Comparison of ENCODE assay signal across 17 cellular contexts in the genomic region with DNA sequence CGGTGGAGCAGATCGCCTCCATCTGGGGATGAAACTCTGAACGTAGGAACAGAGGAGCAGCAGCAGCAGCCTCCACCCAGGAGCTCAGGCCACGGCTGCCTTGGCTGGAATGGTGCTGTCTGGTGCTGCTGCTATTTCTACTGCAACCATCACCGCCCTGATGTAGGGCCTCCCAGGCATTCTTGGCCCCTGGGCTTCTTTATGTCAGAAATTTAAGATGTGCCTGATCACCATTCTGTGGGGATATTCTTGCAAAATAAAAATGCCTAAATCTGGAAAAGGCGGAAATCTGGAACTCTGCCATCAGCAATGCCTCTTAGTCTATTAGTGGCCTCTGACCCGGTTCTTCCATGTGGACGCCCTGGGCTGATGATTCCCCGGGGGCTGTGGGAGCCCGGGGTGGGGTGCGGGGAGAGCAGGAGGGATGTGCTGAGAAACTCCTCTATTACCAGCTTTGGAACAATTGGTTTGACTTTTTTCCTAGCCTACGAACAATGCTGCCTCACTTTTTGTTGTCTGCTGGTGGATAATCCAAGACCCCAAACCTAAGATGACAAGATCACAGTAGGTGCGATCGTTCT. TPM values are rescaled to one million over a fixed set of nuclear protein-coding genes. Genes with fewer than 3 reads are reported as not detected.
DNase-seq lines count a peak whose midpoint lies in the region; ATAC-seq and TF ChIP-seq lines count a peak whose summit lies in the region.
"Had no signal": no experiment of that assay in that cellular context is flagged by ENCODE, and none has a peak within 500 bp of the region (broad histone marks: within the 10 kb centered on the region; RNA-seq: fewer than 3 reads in every experiment).

No MANE protein-coding gene starts in this region.

- H3K4me3 ChIP-seq in AG10803 (ENCODE audit: low read length) (no peak overlapping the region), cardiac fibroblast (replicated peaks in 1 of 2; ENCODE audit: low read depth in 2 of 2, low read length in 2 of 2) (no peak overlapping the region), mesendoderm (ENCODE audit: low read length) (no peak overlapping the region)
- H3K4me3 ChIP-seq: HAP-1 had no signal

- H2BK15ac ChIP-seq in mesendoderm (replicated peaks; ENCODE audit: low read depth) = no peak overlapping the region

- DNase-seq in AG10803 (ENCODE audit: low read depth) = peak; percentile 23
- peak; percentile 9 to 15 for DNase-seq in cardiac fibroblast (ENCODE audit: low read depth in 2 of 2)
- DNase-seq in fibroblast of peridontal ligament (ENCODE audit: extremely low read depth) = peak; percentile 21
- no peak for DNase-seq in mesendoderm
- DNase-seq in hippocampal formation (lab: John Stamatoyannopoulos, UW) = no peak
- no peak for DNase-seq in stimulated activated naive CD4-positive, alpha-beta T cell treated with Interleukin-2 at 50 U/mL for 16 hours (lab: John Stamatoyannopoulos, UW)
- DNase-seq in DMS153 treated with DMSO at 0.1 percent for 48 hours (lab: John Stamatoyannopoulos, UW; ENCODE audit: unreplicated experiment) = no peak
- DNase-seq: AML-193; C1 segment of cervical spinal cord; CD4-positive, alpha-beta T cell; DMS79 treated with DMSO at 0.1 percent for 48 hours; EL; GOT3; IMR-90 had no signal

- H3K36me3 ChIP-seq in mesendoderm (ENCODE audit: control insufficient read depth, insufficient read depth, low read length) = no peaks in the 10 kb centered on the region
- H3K36me3 ChIP-seq: HAP-1 had no signal

- H4K8ac ChIP-seq in mesendoderm (ENCODE audit: low read depth, low read length) = no peak overlapping the region

- no peak overlapping the region for H4K5ac ChIP-seq in mesendoderm (ENCODE audit: low read length)

- no peak for TF ChIP-seq CTCF in AG10803 (conservative IDR thresholded peaks at IDR 0.05; ENCODE audit: low read length)
- TF ChIP-seq CTCF in cardiac fibroblast (IDR thresholded peaks at IDR 0.05; ENCODE audit: low read depth, low read length) = no peak

- H3K56ac ChIP-seq in mesendoderm (ENCODE audit: low read length) = no peak overlapping the region

- no peaks in the 10 kb centered on the region for H3K79me2 ChIP-seq in mesendoderm (ENCODE audit: control insufficient read depth, insufficient read depth, low read length)

- H3K18ac ChIP-seq in mesendoderm (ENCODE audit: low read length) = peak overlapping the region; percentile 42

- no peaks in the 10 kb centered on the region for H3K79me1 ChIP-seq in mesendoderm (ENCODE audit: low read length)

- no peaks in the 10 kb centered on the region for H3K4me1 ChIP-seq in mesendoderm (ENCODE audit: control insufficient read depth, low read depth, low read length)

- no CpG with 5 or more reads among the region's 14 CpGs for WGBS in mesendoderm (ENCODE audit: extremely low coverage, insufficient coverage, low lambda C conversion rate)

- H2AK5ac ChIP-seq in mesendoderm (ENCODE audit: low read length) = no peak overlapping the region

- no peak overlapping the region for H3K27ac ChIP-seq in mesendoderm (ENCODE audit: low read depth, low read length)
- H3K27ac ChIP-seq: 22Rv1 had no signal

- no peaks in the 10 kb centered on the region for H3K27me3 ChIP-seq in mesendoderm (ENCODE audit: insufficient read depth, low read length, poor library complexity)

- no peak overlapping the region for H3K23ac ChIP-seq in mesendoderm (ENCODE audit: low read length)

- no peak overlapping the region for H2BK120ac ChIP-seq in mesendoderm (ENCODE audit: low read depth, low read length)

- ATAC-seq in HG03025 (IDR thresholded peaks at IDR 0.05; ENCODE audit: low FRiP score, unreplicated experiment) = no peak

- no peak overlapping the region for H2BK5ac ChIP-seq in mesendoderm (ENCODE audit: low read length)

- no peak overlapping the region for H3K4ac ChIP-seq in mesendoderm (ENCODE audit: low read depth, low read length)

- no peak overlapping the region for H3K9ac ChIP-seq in mesendoderm (ENCODE audit: low read length)

- H3K4me2 ChIP-seq in mesendoderm (ENCODE audit: low read length) = no peak overlapping the region

RNA-seq across cellular contexts. Expression of a gene that starts 47.2 kb away (rescaled TPM):
- polyA plus RNA-seq in mesendoderm (2013, experiment 1 of 2) = 0.70 TPM
- 0.66 TPM for polyA plus RNA-seq in mesendoderm (2013, experiment 2 of 2)
- polyA plus RNA-seq: IMR-90 had no signal

Comparison
In these comparisons a context has a peak if more than half of its experiments do, and no peak if none do; other contexts are left out.
1. DNase-seq: peak in AG10803 (single experiment), cardiac fibroblast (2 of 2) and fibroblast of peridontal ligament (single experiment); none in mesendoderm (single experiment), hippocampal formation (0 of 2), stimulated activated naive CD4-positive, alpha-beta T cell treated with Interleukin-2 at 50 U/mL for 16 hours (single experiment) and DMS153 treated with DMSO at 0.1 percent for 48 hours (single experiment).